In genomic region chr10:21888959-21889358, GRCh38 we compare ENCODE assay signal across 11 cellular contexts.
DNase-seq lines count a peak whose midpoint lies in the region; ATAC-seq, FAIRE-seq and TF ChIP-seq lines count a peak whose summit lies in the region.
"Had no signal": no experiment of that assay in that cellular context is flagged by ENCODE, and none has a peak within 500 bp of the region (broad histone marks: within the 10 kb centered on the region; RNA-seq: fewer than 3 reads in every experiment).

No MANE protein-coding gene starts in this region.

- H3K4me3 ChIP-seq in brain microvascular endothelial cell (ENCODE audit: low read depth, low read length) (no peak overlapping the region), prostate gland (no peak overlapping the region)
- H3K4me3 ChIP-seq: suprapubic skin had no signal

- no peak for TF ChIP-seq CTCF in GM20000 (IDR thresholded peaks at IDR 0.05; ENCODE audit: extremely low read depth, missing control alignments)
- TF ChIP-seq CTCF in brain microvascular endothelial cell (IDR thresholded peaks at IDR 0.05; ENCODE audit: low read depth, low read length, missing control alignments): no peak
- no peak for TF ChIP-seq CTCF in prostate gland (IDR thresholded peaks at IDR 0.05)

- H3K27me3 ChIP-seq in brain microvascular endothelial cell (replicated peaks): no peaks in the 10 kb centered on the region
- no peaks in the 10 kb centered on the region for H3K27me3 ChIP-seq in prostate gland (replicated peaks; ENCODE audit: insufficient read depth)
- H3K27me3 ChIP-seq: suprapubic skin had no signal

- in situ Hi-C loops in brain microvascular endothelial cell (cut with HindIII; ENCODE audit: low pct_ligation_motif_present, low sequenced_read_pairs): no loop called here

- no peaks in the 10 kb centered on the region for H3K4me1 ChIP-seq in prostate gland (replicated peaks)
- H3K4me1 ChIP-seq: suprapubic skin had no signal

- intact Hi-C loops in prostate gland (cut with DNase I): no loop called here

- H3K36me3 ChIP-seq in brain microvascular endothelial cell (replicated peaks) (no peaks in the 10 kb centered on the region), prostate gland (no peaks in the 10 kb centered on the region)
- H3K36me3 ChIP-seq: suprapubic skin had no signal

- H3K27ac ChIP-seq in brain microvascular endothelial cell: no peak overlapping the region
- H3K27ac ChIP-seq in prostate gland: no peak overlapping the region
- H3K27ac ChIP-seq: suprapubic skin had no signal

- FAIRE-seq in GM18507 (lab: Jason Lieb, UNC): peak; percentile 100

- DNase-seq in GM18507 (ENCODE audit: extremely low spot score, insufficient read length, low read depth) (no peak), GM20000 (ENCODE audit: low spot score) (peak; percentile 34), brain microvascular endothelial cell (peak; percentile 1), left lobe of liver (ENCODE audit: low spot score) (no peak), HPDE6-E6E7 (ENCODE audit: extremely low spot score) (no peak), prostate gland (ENCODE audit: low spot score) (no peak), NCI-H510A (lab: John Stamatoyannopoulos, UW) (no peak)
- DNase-seq: activated CD8-positive, alpha-beta memory T cell treated with anti-CD3 and anti-CD28 coated beads, Interleukin-2, amount 50 U/mL, for 4 hours; NCI-H526 treated with DMSO at 0.1 percent for 48 hours had no signal

- no peak for TF ChIP-seq POLR2A in prostate gland (IDR thresholded peaks at IDR 0.05)

- H3K9me3 ChIP-seq in prostate gland: no peaks in the 10 kb centered on the region

- ATAC-seq in HG03159 (IDR thresholded peaks at IDR 0.05; ENCODE audit: unreplicated experiment) (peak; percentile 89), left lobe of liver (no peak)

- WGBS in prostate gland: 79% methylated on average over 5 of the region's 5 CpGs

Comparison
In these comparisons a context has a peak if more than half of its experiments do, and no peak if none do; other contexts are left out.
1. DNase-seq: peak in GM20000 (single experiment) and brain microvascular endothelial cell (single experiment); none in GM18507 (single experiment), left lobe of liver (single experiment), HPDE6-E6E7 (single experiment), prostate gland (single experiment) and NCI-H510A (single experiment).